Comparison of ENCODE assay signal across 25 cellular contexts in the genomic region with DNA sequence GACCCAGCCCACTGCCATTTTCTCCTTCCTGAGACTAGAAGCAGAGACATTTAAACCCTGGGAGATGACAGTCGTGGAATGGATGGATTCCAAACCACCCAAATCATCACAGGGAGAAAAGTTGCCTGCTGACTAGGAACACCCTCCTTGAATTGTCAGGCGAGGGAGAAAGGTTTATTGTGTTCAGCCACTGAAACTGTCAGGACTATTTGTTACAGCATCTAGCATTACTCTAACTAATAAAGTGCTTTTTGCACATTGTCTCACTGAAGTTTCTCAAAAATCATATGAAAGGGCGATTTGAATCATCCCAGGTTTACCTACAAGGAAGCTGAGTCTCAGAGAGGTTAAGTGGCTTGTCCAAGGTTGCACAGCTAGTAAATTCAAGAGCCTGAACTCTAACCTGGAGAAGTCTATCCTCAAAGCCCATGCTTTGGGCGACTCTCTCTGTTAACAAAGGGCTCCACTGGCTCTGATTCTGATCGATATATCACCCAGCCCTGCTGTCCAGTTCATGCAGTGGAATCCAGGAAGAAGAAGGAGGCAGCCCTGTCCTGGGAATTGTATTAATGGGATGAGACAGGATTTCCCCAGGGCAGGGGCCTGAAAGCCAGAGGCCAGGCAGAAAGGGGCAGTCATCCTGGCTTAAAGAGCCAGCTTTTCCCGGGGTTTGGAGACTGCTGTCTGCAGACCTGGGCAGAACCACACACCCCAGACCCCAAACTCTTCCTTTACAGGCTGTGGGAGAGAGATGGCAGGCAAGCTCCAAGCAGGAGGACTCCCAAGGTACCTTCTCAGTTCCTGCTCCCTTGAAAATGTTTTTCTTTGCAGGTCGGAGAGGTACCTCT. TPM values are rescaled to one million over a fixed set of nuclear protein-coding genes. Genes with fewer than 3 reads are reported as not detected.
"Had no signal": no experiment of that assay in that cellular context is flagged by ENCODE, and none has a peak within 500 bp of the region (broad histone marks: within the 10 kb centered on the region; RNA-seq: fewer than 3 reads in every experiment).

No MANE protein-coding gene starts in this region.

- H3K9me3 ChIP-seq: heart left ventricle, lower lobe of right lung, pancreas, prostate gland, sigmoid colon, spleen, suprapubic skin, thoracic aorta, tibial artery, upper lobe of right lung had no signal

- H3K36me3 ChIP-seq: heart left ventricle, lower lobe of right lung, pancreas, prostate gland, sigmoid colon, spleen, suprapubic skin, thoracic aorta, tibial artery, upper lobe of right lung had no signal

- H3K4me1 ChIP-seq: lower lobe of right lung, pancreas, prostate gland, sigmoid colon, spleen, tibial artery, upper lobe of right lung had no signal

- ATAC-seq: heart left ventricle; left lobe of liver; lower lobe of right lung; naive thymus-derived CD8-positive, alpha-beta T cell; pancreas; stimulated activated effector memory CD8-positive, alpha-beta T cell treated with anti-CD3 and anti-CD28 coated beads, Interleukin-12 subunit alpha, Interleukin-12 subunit beta, amount 100 ng/mL, for 72 hours; upper lobe of right lung had no signal

- FAIRE-seq: islet of Langerhans, pancreas, small intestine, urothelium cell line had no signal

- H3K27me3 ChIP-seq: heart left ventricle, pancreas, tibial artery, upper lobe of right lung had no signal

- DNase-seq: heart left ventricle; hypothalamus; immature natural killer cell; lower lobe of right lung; mammary epithelial cell; mesenchymal stem cell; naive thymus-derived CD8-positive, alpha-beta T cell; nucleus accumbens; pancreas; posterior cingulate gyrus; sigmoid colon; small intestine; spleen; stimulated activated CD4-positive, alpha-beta T cell treated with anti-CD3 and anti-CD28 coated beads, Interleukin-4, amount 100 ng/mL, for 24 hours; stimulated activated naive CD4-positive, alpha-beta T cell; tibial artery; trophoblast cell; upper lobe of right lung had no signal

- H3K4me3 ChIP-seq: heart left ventricle, lower lobe of right lung, pancreas, prostate gland, sigmoid colon, spleen, suprapubic skin, thoracic aorta, tibial artery, upper lobe of right lung had no signal

- H3K27ac ChIP-seq: heart left ventricle, lower lobe of right lung, pancreas, prostate gland, sigmoid colon, spleen, suprapubic skin, thoracic aorta, tibial artery, upper lobe of right lung had no signal

RNA-seq across cellular contexts. Expression of gene IRX3, which starts 37.5 kb away (rescaled TPM):
- total RNA-seq: naive thymus-derived CD8-positive, alpha-beta T cell had no signal
- polyA plus RNA-seq: immature natural killer cell; naive thymus-derived CD8-positive, alpha-beta T cell had no signal
